Comparison of ENCODE assay signal across 27 cellular contexts in the genomic region with DNA sequence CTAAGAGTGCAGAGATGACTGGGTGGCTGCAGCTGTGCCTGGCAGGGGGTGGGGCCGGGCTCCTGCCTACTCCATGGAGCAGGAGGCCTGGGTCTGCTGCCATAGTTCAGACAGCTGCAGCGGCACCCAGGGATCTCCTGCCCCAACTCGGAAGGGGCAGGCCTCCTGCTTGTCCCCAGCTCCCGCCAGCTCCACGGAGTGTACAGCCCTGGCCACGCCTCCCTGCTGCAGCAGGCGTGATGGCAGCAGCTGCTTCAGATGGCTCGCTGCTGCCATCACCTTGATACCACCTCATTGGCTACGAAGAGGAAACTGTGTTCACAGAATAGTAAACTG. TPM values are rescaled to one million over a fixed set of nuclear protein-coding genes. Genes with fewer than 3 reads are reported as not detected.
"Had no signal": no experiment of that assay in that cellular context is flagged by ENCODE, and none has a peak within 500 bp of the region (broad histone marks: within the 10 kb centered on the region; RNA-seq: fewer than 3 reads in every experiment).

No MANE protein-coding gene starts in this region.

- H3K4me3 ChIP-seq: cardiac muscle cell, MG63, SJSA1 had no signal

- H3K27ac ChIP-seq: brain microvascular endothelial cell, cardiac muscle cell, KMS-11, RWPE1, SJSA1 had no signal

- H3K36me3 ChIP-seq: brain microvascular endothelial cell, cardiac muscle cell, MG63, SJSA1 had no signal

- H3K9ac ChIP-seq: KMS-11 had no signal

- ATAC-seq: activated CD8-positive, alpha-beta memory T cell treated with anti-CD3 and anti-CD28 coated beads, Interleukin-2, amount 10 ng/mL, durations not matched to agents 7 days and 5 days; Panc1 had no signal

- H3K27me3 ChIP-seq: brain microvascular endothelial cell, MG63 had no signal

- H3K4me2 ChIP-seq: KMS-11 had no signal

- H3K4me1 ChIP-seq: SJSA1 had no signal

- DNase-seq: activated B cell treated with CpG ODN at 0.5 μM for 24 hours; activated CD4-positive, alpha-beta T cell treated with anti-CD3 and anti-CD28 coated beads for 1 hour; activated CD4-positive, alpha-beta T cell treated with anti-CD3 and anti-CD28 coated beads, Interleukin-2, amount 10 ng/mL, durations not matched to agents 24 days and 14 days; activated CD4-positive, alpha-beta T cell treated with anti-CD3 and anti-CD28 coated beads, Interleukin-2, amount 50 U/mL, for 48 hours; activated CD8-positive, alpha-beta memory T cell treated with anti-CD3 and anti-CD28 coated beads, Interleukin-2, amount 10 ng/mL, durations not matched to agents 7 days and 5 days; activated gamma-delta T cell; activated naive CD4-positive, alpha-beta T cell treated with anti-CD3 and anti-CD28 coated beads for 36 hours; activated T-cell treated with anti-CD3 and anti-CD28 coated beads, Interleukin-2, amount 50 U/mL, for 24 hours; amygdala; brain microvascular endothelial cell; MG63; NCI-H1105; NCI-H1436; NCI-H1694 treated with DMSO at 0.1 percent for 48 hours; NCI-H2029 treated with DMSO at 0.1 percent for 48 hours; NCI-H774; NK-92 treated with Interleukin-12 subunit alpha and Interleukin-12 subunit beta, amount 100 ng/mL, for 24 hours; OCI-M1; Right ventricle myocardium superior; T-helper 9 cell had no signal

- H3K9me3 ChIP-seq: MG63, SJSA1 had no signal

RNA-seq across cellular contexts. Expression of gene ACTL8, which starts 35.9 kb away (rescaled TPM):
- total RNA-seq: activated B cell treated with CpG ODN at 0.5 μM for 24 hours; activated CD4-positive, alpha-beta T cell treated with anti-CD3 and anti-CD28 coated beads, Interleukin-2, amount 10 ng/mL, durations not matched to agents 24 days and 14 days; activated CD8-positive, alpha-beta memory T cell treated with anti-CD3 and anti-CD28 coated beads, Interleukin-2, amount 10 ng/mL, durations not matched to agents 7 days and 5 days; activated T-helper 1 cell treated with anti-CD3 and anti-CD28 coated beads, Interleukin-12 subunit alpha, Interleukin-12 subunit beta, Interleukin-2, Interleukin-4 antibody, amounts not matched to agents 30 ng/mL and 10 ng/mL and 1 ng/mL, durations not matched to agents 14 hours and 24 hours and 36 hours; cardiac muscle cell; NCI-H460; Right ventricle myocardium superior; SJSA1 had no signal
